In the genomic region with DNA sequence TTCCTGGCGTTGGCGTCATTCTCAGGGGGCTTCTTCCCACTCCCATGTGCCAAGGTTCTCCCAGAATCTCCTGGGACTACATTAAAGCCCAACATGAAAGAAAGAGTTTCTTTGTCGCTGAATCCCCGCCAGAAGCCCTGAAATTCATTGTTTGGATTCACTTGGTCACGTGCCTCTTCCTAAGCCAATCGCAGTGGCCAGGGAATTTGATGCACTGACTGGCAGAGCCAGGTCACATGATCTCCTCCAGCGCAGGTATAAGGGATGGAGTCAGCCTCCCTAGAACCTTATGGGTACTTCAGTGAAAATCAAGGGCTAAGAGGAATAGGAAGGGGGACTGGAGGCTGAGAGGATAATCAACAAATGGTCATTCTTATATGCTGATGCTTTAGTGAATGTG, we compare ENCODE assay signal across 23 cellular contexts.
DNase-seq lines count a peak whose midpoint lies in the region; ATAC-seq, FAIRE-seq and TF ChIP-seq lines count a peak whose summit lies in the region.
"Had no signal": no experiment of that assay in that cellular context is flagged by ENCODE, and none has a peak within 500 bp of the region (broad histone marks: within the 10 kb centered on the region; RNA-seq: fewer than 3 reads in every experiment).

No MANE protein-coding gene starts in this region.

- no peak for TF ChIP-seq CTCF in K562 (IDR thresholded peaks at IDR 0.05 in 2 of 3, conservative IDR thresholded peaks at IDR 0.05 in 1 of 3; ENCODE audit: insufficient read depth in 2 of 3, low read depth in 1 of 3, low read length in 3 of 3)

- H3K79me2 ChIP-seq in K562 (ENCODE audit: control insufficient read depth, insufficient read depth, low read length) = no peaks in the 10 kb centered on the region

- no peaks in the 10 kb centered on the region for H3K4me1 ChIP-seq in K562 (replicated peaks in 1 of 2; ENCODE audit: control insufficient read depth in 2 of 2, insufficient read depth in 2 of 2, low read length in 2 of 2)
- H3K4me1 ChIP-seq: prostate gland, sigmoid colon had no signal

- peak; percentile 22 for DNase-seq in H7
- peak; percentile 74 for DNase-seq in NCI-H2171 treated with DMSO at 0.1 percent for 48 hours (lab: John Stamatoyannopoulos, UW)
- peak; percentile 54 to 86 (median 80) for DNase-seq in K562 (ENCODE audit: extremely low read depth in 1 of 4, low spot score in 3 of 4)
- no peak for DNase-seq in effector CD4-positive, alpha-beta T cell
- no peak for DNase-seq in Ammon's horn (ENCODE audit: low spot score)
- no peak for DNase-seq in ACHN
- no peak for DNase-seq in NCI-H2196 (lab: John Stamatoyannopoulos, UW; ENCODE audit: unreplicated experiment)
- DNase-seq: activated CD4-positive, alpha-beta T cell treated with anti-CD3 and anti-CD28 coated beads, Interleukin-2, amount 10 ng/mL, durations not matched to agents 24 days and 14 days; activated naive CD4-positive, alpha-beta T cell treated with Interleukin-2 at 50 U/mL for 16 hours; activated T-cell treated with anti-CD3 and anti-CD28 coated beads, Interleukin-2, amount 50 U/mL, for 4 hours; CD4-positive, alpha-beta T cell; HFFc6; Kasumi-1; NCI-H1694 treated with DMSO at 0.1 percent for 48 hours; NCI-H526 treated with DMSO at 0.1 percent for 48 hours; sigmoid colon; stimulated activated CD4-positive, alpha-beta T cell treated with anti-CD3 and anti-CD28 coated beads, Interleukin-4, amount 100 ng/mL, for 4 hours had no signal

- H3K4me3 ChIP-seq in H7 (ENCODE audit: insufficient read depth, low read depth, low read length) = no peak overlapping the region
- H3K4me3 ChIP-seq in K562 = peak overlapping the region; percentile 33
- H3K4me3 ChIP-seq: prostate gland, sigmoid colon had no signal

- no peak for TF ChIP-seq POLR2A in K562 (conservative IDR thresholded peaks at IDR 0.05)

- POLR2A ChIA-PET in K562 (lab: Yijun Ruan, JAX) = no interaction called here

- H3K27me3 ChIP-seq in H7 (ENCODE audit: control insufficient read depth, insufficient read depth, low read length) (no peaks in the 10 kb centered on the region), K562 (ENCODE audit: control insufficient read depth in 2 of 2, insufficient read depth in 2 of 2, low read length in 2 of 2) (no peaks in the 10 kb centered on the region; a peak in 1 of 5 replicates)
- H3K27me3 ChIP-seq: sigmoid colon had no signal

- in situ Hi-C loops in K562 (cut with MboI) = no loop called here
- in situ Hi-C loops in ACHN (cut with HindIII; ENCODE audit: low pct_ligation_motif_present, low pct_unique_long_range_greater_than_20kb, low sequenced_read_pairs) = loop anchor here (25.0 kb wide), 1 partner anchor 98 kb away; the partner anchor contains the start of genes POLR3A and RPS24

- intact Hi-C loops in K562 (cut with micrococcal nuclease) = no loop called here

- CTCF ChIA-PET in K562 (lab: Yijun Ruan, JAX; ENCODE audit: low intra/inter-chr PET ratio) = no interaction called here

- H4K20me1 ChIP-seq in K562 (replicated peaks; ENCODE audit: control insufficient read depth, insufficient read depth, low read length) = no peaks in the 10 kb centered on the region

- WGBS in K562 (ENCODE audit: insufficient coverage, low coverage, missing lambda C conversion rate) = 2% methylated on average over 7 of the region's 7 CpGs

- peak overlapping the region; percentile 84 for H2AFZ ChIP-seq in K562 (ENCODE audit: low read depth, low read length)

- peak; percentile 78 for FAIRE-seq in K562 (lab: Jason Lieb, UNC)
- FAIRE-seq: endometrium, frontal cortex had no signal

- peak overlapping the region in 1 of 2 experiments; percentile 46; a peak in 1 of 4 replicates for H3K9ac ChIP-seq in K562 (ENCODE audit: insufficient read depth in 1 of 2, low read depth in 2 of 2, low read length in 2 of 2)

- peak; percentile 98 for ATAC-seq in K562
- ATAC-seq: activated T-cell treated with anti-CD3 and anti-CD28 coated beads, Interleukin-2, amount 50 U/mL, for 4 hours; left lobe of liver; stimulated activated memory B cell treated with anti-CD40 and anti-IgM and Interleukin-4, amounts not matched to agents 10 μg/mL and 1 μg/mL and 100 μg/mL, for 72 hours had no signal

- peak overlapping the region; percentile 66 for H3K4me2 ChIP-seq in K562 (ENCODE audit: insufficient read depth, low read length)

- no peaks in the 10 kb centered on the region for H3K9me3 ChIP-seq in K562 (replicated peaks; ENCODE audit: control insufficient read depth, insufficient read depth, low read depth, low read length)
- H3K9me3 ChIP-seq: neutrophil, prostate gland, sigmoid colon had no signal

- H3K9me1 ChIP-seq in K562 (ENCODE audit: control insufficient read depth, insufficient read depth, low read length) = no peaks in the 10 kb centered on the region

- no peak for TF ChIP-seq EP300 in K562 (IDR thresholded peaks at IDR 0.05; ENCODE audit: low read length)

- BruUV-seq in K562 (replicated peaks; lab: Mats Ljungman, UMichigan) = no TSS peak

- H3K27ac ChIP-seq in K562 (ENCODE audit: extremely low read depth, low read depth, low read length) = no peak overlapping the region
- H3K27ac ChIP-seq: neutrophil, prostate gland, sigmoid colon had no signal

- no peak for TF ChIP-seq RAD21 in K562 (CRISPR knock-in tag; conservative IDR thresholded peaks at IDR 0.05 in 1 of 2, IDR thresholded peaks at IDR 0.05 in 1 of 2)

- H3K36me3 ChIP-seq in H7 (replicated peaks; ENCODE audit: control insufficient read depth, insufficient read depth, low read length) (no peaks in the 10 kb centered on the region), K562 (ENCODE audit: control insufficient read depth, insufficient read depth, low read length) (no peaks in the 10 kb centered on the region)
- H3K36me3 ChIP-seq: neutrophil, prostate gland, sigmoid colon had no signal

TF ChIP-seq in K562, 482 proteins besides CTCF, POLR2A, EP300 and RAD21 (continues in another document):
- TF ChIP-seq IRF9 (tag; IDR thresholded peaks at IDR 0.05) (no peak), BHLHE40 (IDR thresholded peaks at IDR 0.05; ENCODE audit: low read length) (peak; percentile 53; the same call in 1 of the 2 replicates), THRAP3 (IDR thresholded peaks at IDR 0.05; ENCODE audit: borderline replicate concordance) (no peak), RUNX1 (IDR thresholded peaks at IDR 0.05; ENCODE audit: low read depth) (no peak), TCFL5 (CRISPR knock-in tag; conservative IDR thresholded peaks at IDR 0.05) (no peak), RAD51 (IDR thresholded peaks at IDR 0.05; ENCODE audit: borderline replicate concordance, low read depth) (peak; percentile 98), CHCHD3 (CRISPR knock-in tag; IDR thresholded peaks at IDR 0.05) (no peak), PRMT5 (CRISPR knock-in tag; IDR thresholded peaks at IDR 0.05) (no peak), MED1 (CRISPR knock-in tag; IDR thresholded peaks at IDR 0.05; ENCODE audit: borderline replicate concordance) (no peak), HDGF (IDR thresholded peaks at IDR 0.05) (no peak), NFYB (IDR thresholded peaks at IDR 0.05; ENCODE audit: extremely low read depth, insufficient read length) (peak; percentile 94), MBD2 (IDR thresholded peaks at IDR 0.05; ENCODE audit: borderline replicate concordance, low read depth) (no peak), MCM2 (IDR thresholded peaks at IDR 0.05; ENCODE audit: low read depth) (no peak)
- TF ChIP-seq, protein P1, sequence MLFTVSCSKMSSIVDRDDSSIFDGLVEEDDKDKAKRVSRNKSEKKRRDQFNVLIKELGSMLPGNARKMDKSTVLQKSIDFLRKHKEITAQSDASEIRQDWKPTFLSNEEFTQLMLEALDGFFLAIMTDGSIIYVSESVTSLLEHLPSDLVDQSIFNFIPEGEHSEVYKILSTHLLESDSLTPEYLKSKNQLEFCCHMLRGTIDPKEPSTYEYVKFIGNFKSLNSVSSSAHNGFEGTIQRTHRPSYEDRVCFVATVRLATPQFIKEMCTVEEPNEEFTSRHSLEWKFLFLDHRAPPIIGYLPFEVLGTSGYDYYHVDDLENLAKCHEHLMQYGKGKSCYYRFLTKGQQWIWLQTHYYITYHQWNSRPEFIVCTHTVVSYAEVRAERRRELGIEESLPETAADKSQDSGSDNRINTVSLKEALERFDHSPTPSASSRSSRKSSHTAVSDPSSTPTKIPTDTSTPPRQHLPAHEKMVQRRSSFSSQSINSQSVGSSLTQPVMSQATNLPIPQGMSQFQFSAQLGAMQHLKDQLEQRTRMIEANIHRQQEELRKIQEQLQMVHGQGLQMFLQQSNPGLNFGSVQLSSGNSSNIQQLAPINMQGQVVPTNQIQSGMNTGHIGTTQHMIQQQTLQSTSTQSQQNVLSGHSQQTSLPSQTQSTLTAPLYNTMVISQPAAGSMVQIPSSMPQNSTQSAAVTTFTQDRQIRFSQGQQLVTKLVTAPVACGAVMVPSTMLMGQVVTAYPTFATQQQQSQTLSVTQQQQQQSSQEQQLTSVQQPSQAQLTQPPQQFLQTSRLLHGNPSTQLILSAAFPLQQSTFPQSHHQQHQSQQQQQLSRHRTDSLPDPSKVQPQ (CRISPR knock-in tag; IDR thresholded peaks at IDR 0.05; ENCODE audit: borderline replicate concordance) = no peak
- TF ChIP-seq, protein P2, sequence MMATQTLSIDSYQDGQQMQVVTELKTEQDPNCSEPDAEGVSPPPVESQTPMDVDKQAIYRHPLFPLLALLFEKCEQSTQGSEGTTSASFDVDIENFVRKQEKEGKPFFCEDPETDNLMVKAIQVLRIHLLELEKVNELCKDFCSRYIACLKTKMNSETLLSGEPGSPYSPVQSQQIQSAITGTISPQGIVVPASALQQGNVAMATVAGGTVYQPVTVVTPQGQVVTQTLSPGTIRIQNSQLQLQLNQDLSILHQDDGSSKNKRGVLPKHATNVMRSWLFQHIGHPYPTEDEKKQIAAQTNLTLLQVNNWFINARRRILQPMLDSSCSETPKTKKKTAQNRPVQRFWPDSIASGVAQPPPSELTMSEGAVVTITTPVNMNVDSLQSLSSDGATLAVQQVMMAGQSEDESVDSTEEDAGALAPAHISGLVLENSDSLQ (IDR thresholded peaks at IDR 0.05) = peak; percentile 65
- TF ChIP-seq, protein P3, sequence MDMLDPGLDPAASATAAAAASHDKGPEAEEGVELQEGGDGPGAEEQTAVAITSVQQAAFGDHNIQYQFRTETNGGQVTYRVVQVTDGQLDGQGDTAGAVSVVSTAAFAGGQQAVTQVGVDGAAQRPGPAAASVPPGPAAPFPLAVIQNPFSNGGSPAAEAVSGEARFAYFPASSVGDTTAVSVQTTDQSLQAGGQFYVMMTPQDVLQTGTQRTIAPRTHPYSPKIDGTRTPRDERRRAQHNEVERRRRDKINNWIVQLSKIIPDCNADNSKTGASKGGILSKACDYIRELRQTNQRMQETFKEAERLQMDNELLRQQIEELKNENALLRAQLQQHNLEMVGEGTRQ (CRISPR knock-in tag; IDR thresholded peaks at IDR 0.05) = peak; percentile 97

Comparison
In these comparisons a context has a peak if more than half of its experiments do, and no peak if none do; other contexts are left out.
1. DNase-seq: peak in H7 (single experiment), NCI-H2171 treated with DMSO at 0.1 percent for 48 hours (single experiment) and K562 (4 of 4); none in effector CD4-positive, alpha-beta T cell (single experiment), Ammon's horn (single experiment), ACHN (single experiment) and NCI-H2196 (single experiment).